In the genomic region with DNA sequence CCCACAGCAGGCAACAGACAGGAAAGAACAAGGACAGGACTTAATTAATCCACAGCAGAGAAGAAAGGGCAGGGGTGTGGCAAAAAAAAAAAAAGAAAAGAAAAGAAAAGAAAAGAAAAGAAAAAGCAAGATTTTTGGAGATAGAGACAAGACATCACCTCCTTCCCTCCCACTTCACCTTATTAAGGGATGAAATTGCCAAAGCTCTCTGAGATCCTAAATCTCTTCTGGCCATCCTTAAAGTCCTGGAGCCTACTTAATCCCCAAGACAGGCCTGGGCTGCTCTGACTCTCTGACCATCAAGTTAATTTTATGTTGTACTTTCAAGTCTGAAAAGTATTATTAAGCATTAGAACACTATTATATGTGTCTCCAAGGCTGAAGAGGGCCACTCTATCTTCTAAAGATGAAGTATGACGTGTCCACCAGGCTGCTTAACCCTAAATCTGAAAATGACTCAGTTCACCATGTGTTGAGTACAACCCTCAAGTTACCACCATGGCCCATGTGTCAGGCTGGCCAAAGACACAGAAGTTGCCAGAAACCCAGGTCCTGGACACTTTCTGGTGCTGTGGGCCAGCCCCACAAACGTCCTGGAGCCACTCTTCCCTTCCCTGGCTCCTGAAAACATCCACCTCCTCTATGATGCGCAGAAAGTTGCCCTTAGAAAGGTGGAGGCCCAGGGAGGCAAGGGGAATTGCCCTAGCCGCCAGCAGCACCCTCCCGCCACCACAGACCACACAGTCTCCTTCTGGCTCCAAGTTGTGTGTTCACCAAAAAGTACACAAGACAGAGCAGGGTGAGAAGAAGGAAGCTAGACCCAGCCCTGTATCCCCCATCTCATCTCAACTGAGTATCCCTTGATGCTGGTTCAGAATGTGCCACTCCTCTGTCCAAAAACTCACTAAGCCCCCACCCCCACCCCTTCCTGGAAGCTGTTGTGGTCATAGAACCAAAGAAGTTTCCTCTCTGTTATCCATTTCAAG, we compare ENCODE assay signal across 9 cellular contexts. TPM values are rescaled to one million over a fixed set of nuclear protein-coding genes. Genes with fewer than 3 reads are reported as not detected.
DNase-seq lines count a peak whose midpoint lies in the region; ATAC-seq and TF ChIP-seq lines count a peak whose summit lies in the region.
"Had no signal": no experiment of that assay in that cellular context is flagged by ENCODE, and none has a peak within 500 bp of the region (broad histone marks: within the 10 kb centered on the region; RNA-seq: fewer than 3 reads in every experiment).

No MANE protein-coding gene starts in this region.

- POLR2A ChIA-PET in naive thymus-derived CD8-positive, alpha-beta T cell (lab: Charles Lee) = interaction anchor here (0.6 to 7.7 kb wide), 10 partner anchors 20 to 328 kb away, joined by 3 to 148 read pairs (median 7); no protein-coding TSS in a partner anchor

- no peaks in the 10 kb centered on the region for H3K27me3 Mint-ChIP-seq in naive thymus-derived CD8-positive, alpha-beta T cell

- peaks cover 0 to 16% (median 3%) of the 10 kb centered on the region in 3 donors for H3K36me3 Mint-ChIP-seq in naive thymus-derived CD8-positive, alpha-beta T cell

- in situ Hi-C loops in astrocyte of the spinal cord (cut with HindIII; ENCODE audit: low sequenced_read_pairs) = no loop called here

- TF ChIP-seq CTCF in astrocyte of the spinal cord (IDR thresholded peaks at IDR 0.05; ENCODE audit: low read depth, low read length) = no peak

- H3K4me3 Mint-ChIP-seq in naive thymus-derived CD8-positive, alpha-beta T cell = peak overlapping the region; percentile 74 to 95 (median 85)

- H3K9me3 Mint-ChIP-seq in naive thymus-derived CD8-positive, alpha-beta T cell = no peaks in the 10 kb centered on the region

- intact Hi-C loops in left cardiac atrium (cut with DNase I) = loop anchor here (10.0 kb wide), 3 partner anchors 79 to 119 kb away; no protein-coding TSS in a partner anchor

- DNase-seq in CD1c-positive myeloid dendritic cell (ENCODE audit: extremely low spot score) (peak; percentile 10), astrocyte of the spinal cord (ENCODE audit: low read depth, low spot score) (peak; percentile 22), MV-4-11 (lab: John Stamatoyannopoulos, UW) (no peak), NCI-H774 (lab: John Stamatoyannopoulos, UW) (no peak), OCI-M2 (lab: John Stamatoyannopoulos, UW; ENCODE audit: unreplicated experiment) (no peak), left cardiac atrium (no peak)
- DNase-seq in naive thymus-derived CD8-positive, alpha-beta T cell = peak in 7 of 10 donors; percentile 30 to 45 (median 38)

- peaks cover 28 to 56% (median 53%) of the 10 kb centered on the region in 4 donors for H3K4me1 Mint-ChIP-seq in naive thymus-derived CD8-positive, alpha-beta T cell

- no peak for ATAC-seq in naive thymus-derived CD8-positive, alpha-beta T cell
- ATAC-seq in left cardiac atrium = no peak

- H3K27ac Mint-ChIP-seq in naive thymus-derived CD8-positive, alpha-beta T cell = peak overlapping the region; percentile 75 to 92 (median 84)

- H3K4me3 ChIP-seq in astrocyte of the spinal cord (ENCODE audit: low read depth, low read length) = peak overlapping the region; percentile 56

TF ChIP-seq in PFSK-1, 5 proteins besides CTCF, POLR2A, EP300 and RAD21:
- TF ChIP-seq FOXP2 (optimal IDR thresholded peaks at IDR 0.05; ENCODE audit: borderline replicate concordance, extremely low read depth, extremely low read length, insufficient read depth) (no peak), POLR2AphosphoS5 (IDR thresholded peaks at IDR 0.05; ENCODE audit: low read depth, low read length) (peak; percentile 34; the same call in 1 of the 2 replicates)

RNA-seq across cellular contexts. Expression of gene SOCS1, which starts 2.7 kb away (rescaled TPM):
- 45.5 TPM for polyA plus RNA-seq in PFSK-1 (2012; ENCODE audit: insufficient read length, low read depth)
- total RNA-seq in naive thymus-derived CD8-positive, alpha-beta T cell = 10 to 100 TPM; 15.8 to 16.5 TPM
- polyA plus RNA-seq in naive thymus-derived CD8-positive, alpha-beta T cell = 10 to 100 TPM; 13.5 to 24.0 (median 13.5) TPM
- total RNA-seq in left cardiac atrium = 1 to 10 TPM; 5.8 to 8.8 TPM

RNA-seq across cellular contexts. Expression of gene TNP2, which starts 15.8 kb away (rescaled TPM):
- polyA plus RNA-seq in PFSK-1 (2012; ENCODE audit: insufficient read length, low read depth) = not detected
- total RNA-seq in naive thymus-derived CD8-positive, alpha-beta T cell = not detected
- not detected for polyA plus RNA-seq in naive thymus-derived CD8-positive, alpha-beta T cell
- not detected for total RNA-seq in left cardiac atrium
- total RNA-seq: prostate gland had no signal

RNA-seq across cellular contexts. Expression of gene PRM3, which starts 20.1 kb away (rescaled TPM):
- not detected for polyA plus RNA-seq in PFSK-1 (2012; ENCODE audit: insufficient read length, low read depth)
- not detected for total RNA-seq in naive thymus-derived CD8-positive, alpha-beta T cell
- polyA plus RNA-seq in naive thymus-derived CD8-positive, alpha-beta T cell = not detected
- not detected for total RNA-seq in left cardiac atrium
- total RNA-seq: prostate gland had no signal

RNA-seq across cellular contexts. Expression of gene PRM2, which starts 23.0 kb away (rescaled TPM):
- polyA plus RNA-seq in PFSK-1 (2012; ENCODE audit: insufficient read length, low read depth) = not detected
- not detected for total RNA-seq in naive thymus-derived CD8-positive, alpha-beta T cell
- not detected for polyA plus RNA-seq in naive thymus-derived CD8-positive, alpha-beta T cell
- total RNA-seq in left cardiac atrium = not detected

RNA-seq across cellular contexts. Expression of gene PRM1, which starts 27.8 kb away (rescaled TPM):
- not detected for polyA plus RNA-seq in PFSK-1 (2012; ENCODE audit: insufficient read length, low read depth)
- not detected for total RNA-seq in naive thymus-derived CD8-positive, alpha-beta T cell
- not detected for polyA plus RNA-seq in naive thymus-derived CD8-positive, alpha-beta T cell
- not detected for total RNA-seq in left cardiac atrium

Comparison
In these comparisons a context has a peak if more than half of its experiments do, and no peak if none do; other contexts are left out.
1. DNase-seq: peak in CD1c-positive myeloid dendritic cell (single experiment), astrocyte of the spinal cord (single experiment) and naive thymus-derived CD8-positive, alpha-beta T cell (7 of 10); none in MV-4-11 (single experiment), NCI-H774 (single experiment), OCI-M2 (single experiment) and left cardiac atrium (single experiment).